In genomic region chr11:122215244-122215992, GRCh38 we compare ENCODE assay signal across 8 cellular contexts.
DNase-seq lines count a peak whose midpoint lies in the region; ATAC-seq, FAIRE-seq and TF ChIP-seq lines count a peak whose summit lies in the region.

No MANE protein-coding gene starts in this region.

- POLR2A ChIA-PET in HepG2 (lab: Yijun Ruan, JAX) = no interaction called here

- 26% methylated on average over 8 of the region's 11 CpGs for WGBS in HepG2 (ENCODE audit: low lambda C conversion rate)

- H3K27ac ChIP-seq in SJCRH30 (peak overlapping the region; percentile 15; the same call in 1 of the 2 replicates), colonic mucosa (no peak overlapping the region), HepG2 (ENCODE audit: extremely low read length, insufficient read depth, low read length) (no peak overlapping the region)

- CTCF ChIA-PET in HepG2 (lab: Yijun Ruan, JAX; ENCODE audit: low intra/inter-chr PET ratio, low total read pairs) = interaction anchor here (1.8 to 3.4 kb wide), 2 partner anchors 289 to 294 kb away, joined by 5 to 53 read pairs; no protein-coding TSS in a partner anchor

- H3K4me2 ChIP-seq in HepG2 (ENCODE audit: low read depth, low read length) = no peak overlapping the region

- TF ChIP-seq POLR2A in HepG2 (IDR thresholded peaks at IDR 0.05; ENCODE audit: insufficient read depth in 1 of 2, low read depth in 2 of 2, low read length in 2 of 2) = no peak

- peak; percentile 64 for FAIRE-seq in HepG2 (lab: Jason Lieb, UNC)

- H3K9me3 Mint-ChIP-seq in stimulated activated memory B cell treated with anti-CD40 and anti-IgM and Interleukin-4, amounts not matched to agents 10 μg/mL and 1 μg/mL and 100 μg/mL, for 72 hours = no peaks in the 10 kb centered on the region

- no peaks in the 10 kb centered on the region for H3K4me1 Mint-ChIP-seq in stimulated activated memory B cell treated with anti-CD40 and anti-IgM and Interleukin-4, amounts not matched to agents 10 μg/mL and 1 μg/mL and 100 μg/mL, for 72 hours

- peaks cover 18% of the 10 kb centered on the region for H3K4me1 ChIP-seq in SJCRH30
- no peaks in the 10 kb centered on the region for H3K4me1 ChIP-seq in colonic mucosa
- H3K4me1 ChIP-seq in HepG2 (ENCODE audit: insufficient read depth, low read length) = peaks cover 3% of the 10 kb centered on the region

- intact Hi-C loops in colonic mucosa (cut with DNase I) = no loop called here
- intact Hi-C loops in HepG2 (cut with micrococcal nuclease; ENCODE audit: unreplicated experiment) = loop anchor here (1.0 to 10.0 kb wide), 2 partner anchors 149 to 290 kb away; no protein-coding TSS in a partner anchor

- H3K4me3 ChIP-seq in SJCRH30 (no peak overlapping the region), colonic mucosa (no peak overlapping the region), HepG2 (replicated peaks in 1 of 3; ENCODE audit: insufficient read depth in 1 of 3, low read depth in 2 of 3, low read length in 3 of 3) (no peak overlapping the region)

- H2AFZ ChIP-seq in HepG2 (ENCODE audit: low read length) = no peak overlapping the region

- H3K36me3 ChIP-seq in SJCRH30 (no peaks in the 10 kb centered on the region), colonic mucosa (no peaks in the 10 kb centered on the region), HepG2 (replicated peaks in 1 of 2; ENCODE audit: control insufficient read depth in 1 of 2, insufficient read depth in 2 of 2, low read length in 2 of 2) (no peaks in the 10 kb centered on the region)

- no peaks in the 10 kb centered on the region for H3K27me3 ChIP-seq in SJCRH30
- no peaks in the 10 kb centered on the region for H3K27me3 ChIP-seq in colonic mucosa
- H3K27me3 ChIP-seq in HepG2 (ENCODE audit: control insufficient read depth in 1 of 2, insufficient read depth in 2 of 2, low read length in 2 of 2) = no peaks in the 10 kb centered on the region

- H4K20me1 ChIP-seq in HepG2 (ENCODE audit: insufficient read depth, low read length) = no peaks in the 10 kb centered on the region

- ATAC-seq in GM19351 (IDR thresholded peaks at IDR 0.05; ENCODE audit: unreplicated experiment) (peak; percentile 91), HG03571 (IDR thresholded peaks at IDR 0.05; ENCODE audit: unreplicated experiment) (peak; percentile 84), HepG2 (peak; percentile 98), HG03097 (IDR thresholded peaks at IDR 0.05; ENCODE audit: low FRiP score, unreplicated experiment) (no peak)
- peak; percentile 57 for ATAC-seq in stimulated activated memory B cell treated with anti-CD40 and anti-IgM and Interleukin-4, amounts not matched to agents 10 μg/mL and 1 μg/mL and 100 μg/mL, for 72 hours

- DNase-seq in D341Med (ENCODE audit: low spot score) (peak; percentile 57), SJCRH30 (peak; percentile 68 to 87), colonic mucosa (peak; percentile 57), HepG2 (ENCODE audit: low spot score) (peak; percentile 29)

- no peaks in the 10 kb centered on the region for H3K36me3 Mint-ChIP-seq in stimulated activated memory B cell treated with anti-CD40 and anti-IgM and Interleukin-4, amounts not matched to agents 10 μg/mL and 1 μg/mL and 100 μg/mL, for 72 hours

- H3K9ac ChIP-seq in colonic mucosa (ENCODE audit: low read depth in 2 of 2, low read length in 2 of 2) (no peak overlapping the region), HepG2 (ENCODE audit: insufficient read depth, low read depth, low read length) (no peak overlapping the region)

- TF ChIP-seq EP300 in HepG2 (IDR thresholded peaks at IDR 0.05; ENCODE audit: low read depth in 2 of 2, low read length in 2 of 2) (no peak), HepG2 (CRISPR knock-in tag; IDR thresholded peaks at IDR 0.05; ENCODE audit: borderline replicate concordance) (no peak)

- H3K27ac Mint-ChIP-seq in stimulated activated memory B cell treated with anti-CD40 and anti-IgM and Interleukin-4, amounts not matched to agents 10 μg/mL and 1 μg/mL and 100 μg/mL, for 72 hours = no peak overlapping the region

- no peaks in the 10 kb centered on the region for H3K27me3 Mint-ChIP-seq in stimulated activated memory B cell treated with anti-CD40 and anti-IgM and Interleukin-4, amounts not matched to agents 10 μg/mL and 1 μg/mL and 100 μg/mL, for 72 hours

- peak; percentile 80 for TF ChIP-seq CTCF in colonic mucosa (IDR thresholded peaks at IDR 0.05)
- TF ChIP-seq CTCF in HepG2 (CRISPR knock-in tag; IDR thresholded peaks at IDR 0.05) = peak; percentile 91

- TF ChIP-seq RAD21 in HepG2 (CRISPR knock-in tag; IDR thresholded peaks at IDR 0.05) = peak; percentile 85

- H3K9me3 ChIP-seq in SJCRH30 (replicated peaks) (no peaks in the 10 kb centered on the region), colonic mucosa (no peaks in the 10 kb centered on the region), HepG2 (ENCODE audit: low read length) (no peaks in the 10 kb centered on the region)

- in situ Hi-C loops in HepG2 (cut with HindIII; ENCODE audit: extremely low pct_ligation_motif_present, low pct_unique_long_range_greater_than_20kb) = loop anchor here (5.0 kb wide), 1 partner anchor 292 kb away; no protein-coding TSS in a partner anchor

- no peaks in the 10 kb centered on the region for H3K79me2 ChIP-seq in HepG2 (ENCODE audit: insufficient read depth, low read length)

- no TSS peak for BruUV-seq in HepG2 (replicated peaks; lab: Mats Ljungman, UMichigan)

- H3K4me3 Mint-ChIP-seq in stimulated activated memory B cell treated with anti-CD40 and anti-IgM and Interleukin-4, amounts not matched to agents 10 μg/mL and 1 μg/mL and 100 μg/mL, for 72 hours = no peak overlapping the region

TF ChIP-seq in HepG2, 621 proteins besides CTCF, POLR2A, EP300 and RAD21:
- TF ChIP-seq KDM2A (CRISPR knock-in tag; IDR thresholded peaks at IDR 0.05; ENCODE audit: borderline replicate concordance, low read depth) = peak; percentile 32; the same call in 1 of the 2 replicates
- TF ChIP-seq, protein P1, sequence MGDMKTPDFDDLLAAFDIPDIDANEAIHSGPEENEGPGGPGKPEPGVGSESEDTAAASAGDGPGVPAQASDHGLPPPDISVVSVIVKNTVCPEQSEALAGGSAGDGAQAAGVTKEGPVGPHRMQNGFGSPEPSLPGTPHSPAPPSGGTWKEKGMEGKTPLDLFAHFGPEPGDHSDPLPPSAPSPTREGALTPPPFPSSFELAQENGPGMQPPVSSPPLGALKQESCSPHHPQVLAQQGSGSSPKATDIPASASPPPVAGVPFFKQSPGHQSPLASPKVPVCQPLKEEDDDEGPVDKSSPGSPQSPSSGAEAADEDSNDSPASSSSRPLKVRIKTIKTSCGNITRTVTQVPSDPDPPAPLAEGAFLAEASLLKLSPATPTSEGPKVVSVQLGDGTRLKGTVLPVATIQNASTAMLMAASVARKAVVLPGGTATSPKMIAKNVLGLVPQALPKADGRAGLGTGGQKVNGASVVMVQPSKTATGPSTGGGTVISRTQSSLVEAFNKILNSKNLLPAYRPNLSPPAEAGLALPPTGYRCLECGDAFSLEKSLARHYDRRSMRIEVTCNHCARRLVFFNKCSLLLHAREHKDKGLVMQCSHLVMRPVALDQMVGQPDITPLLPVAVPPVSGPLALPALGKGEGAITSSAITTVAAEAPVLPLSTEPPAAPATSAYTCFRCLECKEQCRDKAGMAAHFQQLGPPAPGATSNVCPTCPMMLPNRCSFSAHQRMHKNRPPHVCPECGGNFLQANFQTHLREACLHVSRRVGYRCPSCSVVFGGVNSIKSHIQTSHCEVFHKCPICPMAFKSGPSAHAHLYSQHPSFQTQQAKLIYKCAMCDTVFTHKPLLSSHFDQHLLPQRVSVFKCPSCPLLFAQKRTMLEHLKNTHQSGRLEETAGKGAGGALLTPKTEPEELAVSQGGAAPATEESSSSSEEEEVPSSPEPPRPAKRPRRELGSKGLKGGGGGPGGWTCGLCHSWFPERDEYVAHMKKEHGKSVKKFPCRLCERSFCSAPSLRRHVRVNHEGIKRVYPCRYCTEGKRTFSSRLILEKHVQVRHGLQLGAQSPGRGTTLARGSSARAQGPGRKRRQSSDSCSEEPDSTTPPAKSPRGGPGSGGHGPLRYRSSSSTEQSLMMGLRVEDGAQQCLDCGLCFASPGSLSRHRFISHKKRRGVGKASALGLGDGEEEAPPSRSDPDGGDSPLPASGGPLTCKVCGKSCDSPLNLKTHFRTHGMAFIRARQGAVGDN (CRISPR knock-in tag; IDR thresholded peaks at IDR 0.05) = peak; percentile 19; the same call in 1 of the 2 replicates
- TF ChIP-seq SALL1 (CRISPR knock-in tag; IDR thresholded peaks at IDR 0.05) = peak; percentile 38; the same call in 1 of the 2 replicates
- TF ChIP-seq XRCC5 (optimal IDR thresholded peaks at IDR 0.05; ENCODE audit: low read length) = peak; percentile 68
- TF ChIP-seq ZNF691 (CRISPR knock-in tag; IDR thresholded peaks at IDR 0.05; ENCODE audit: borderline replicate concordance, low read depth) = no peak
- TF ChIP-seq SMC3 (IDR thresholded peaks at IDR 0.05; ENCODE audit: low read length) = peak; percentile 71; the same call in 1 of the 2 replicates
- 0 out of 2 replicates have a peak, but pooled peaks have one; percentile 33 for TF ChIP-seq ZNF350 (CRISPR knock-in tag; IDR thresholded peaks at IDR 0.05; ENCODE audit: borderline replicate concordance, low read depth)
- TF ChIP-seq ZNF501 (CRISPR knock-in tag; IDR thresholded peaks at IDR 0.05) = no peak
- TF ChIP-seq ZNF44 (CRISPR knock-in tag; IDR thresholded peaks at IDR 0.05) = no peak
- TF ChIP-seq YY1 (IDR thresholded peaks at IDR 0.05; ENCODE audit: insufficient read depth, insufficient replicate concordance, low read depth, low read length) = peak; percentile 25
- TF ChIP-seq STAG1 (CRISPR knock-in tag; IDR thresholded peaks at IDR 0.05) = peak; percentile 78
TF ChIP-seq in HepG2: peak in this region for 8.
